Comparison of ENCODE assay signal across 8 cellular contexts in the genomic region with DNA sequence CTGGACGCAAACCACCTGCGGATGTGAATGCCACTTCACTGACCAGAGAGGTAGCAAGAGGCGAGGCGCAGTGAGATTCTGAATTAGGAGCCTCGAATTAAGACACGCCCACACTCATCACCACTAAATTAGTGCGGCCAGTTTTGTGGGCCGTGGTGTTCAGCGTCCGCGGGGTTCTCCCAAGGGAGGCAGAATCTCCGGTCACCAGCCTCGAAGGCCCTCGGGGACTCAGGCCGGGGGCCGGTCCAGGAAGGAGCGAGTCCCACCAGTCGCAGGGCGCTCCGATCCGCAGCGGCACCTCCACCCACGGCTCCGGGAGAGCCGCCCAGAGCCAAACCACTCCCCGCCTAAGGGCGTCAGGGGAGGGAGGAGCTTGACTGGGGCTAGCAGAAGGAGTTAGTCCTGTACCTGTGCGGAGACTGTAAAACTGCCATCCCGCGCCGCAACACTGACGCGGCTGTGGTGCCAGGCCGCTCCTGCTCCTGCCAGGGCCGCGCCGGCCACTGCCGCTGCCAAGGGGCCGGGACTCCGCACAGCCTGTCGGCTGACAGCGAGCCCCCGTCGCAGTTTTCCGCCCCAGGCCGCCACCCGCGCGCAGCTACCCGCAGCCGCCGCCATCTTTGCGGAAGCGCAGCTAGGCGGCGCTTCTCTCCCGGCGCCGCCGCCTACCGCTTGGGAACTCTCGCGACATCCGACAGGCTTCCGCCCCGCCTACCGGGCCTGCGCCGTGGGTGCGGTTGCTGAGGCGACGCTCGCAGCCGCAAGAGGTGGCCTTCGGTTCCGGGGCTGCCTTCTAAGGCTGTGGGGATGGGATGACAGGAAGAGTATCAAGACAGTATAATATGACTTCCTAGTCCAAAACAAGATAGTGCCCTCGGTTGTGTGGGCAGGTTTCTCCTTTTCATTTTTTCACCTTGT. TPM values are rescaled to one million over a fixed set of nuclear protein-coding genes. Genes with fewer than 3 reads are reported as not detected.
DNase-seq lines count a peak whose midpoint lies in the region; ATAC-seq and TF ChIP-seq lines count a peak whose summit lies in the region.

A gene with protein sequence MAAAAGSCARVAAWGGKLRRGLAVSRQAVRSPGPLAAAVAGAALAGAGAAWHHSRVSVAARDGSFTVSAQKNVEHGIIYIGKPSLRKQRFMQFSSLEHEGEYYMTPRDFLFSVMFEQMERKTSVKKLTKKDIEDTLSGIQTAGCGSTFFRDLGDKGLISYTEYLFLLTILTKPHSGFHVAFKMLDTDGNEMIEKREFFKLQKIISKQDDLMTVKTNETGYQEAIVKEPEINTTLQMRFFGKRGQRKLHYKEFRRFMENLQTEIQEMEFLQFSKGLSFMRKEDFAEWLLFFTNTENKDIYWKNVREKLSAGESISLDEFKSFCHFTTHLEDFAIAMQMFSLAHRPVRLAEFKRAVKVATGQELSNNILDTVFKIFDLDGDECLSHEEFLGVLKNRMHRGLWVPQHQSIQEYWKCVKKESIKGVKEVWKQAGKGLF (minus strand): TSS at position 640 of the 918 bp plus-strand sequence. CDS start 22 bp downstream, at position 618.

- peak within 1 kb of the TSS; percentile 84 for H3K4me3 ChIP-seq in AG04450 (ENCODE audit: low read depth, low read length)
- H3K4me3 ChIP-seq in spleen: peak within 1 kb of the TSS; percentile 59 to 82 (median 72)

- peaks cover 2% of the 10 kb centered on the region; the same call in 1 of the 2 replicates for H3K9me3 ChIP-seq in AG04450 (ENCODE audit: control insufficient read depth, insufficient read depth, low read length)
- H3K9me3 ChIP-seq in spleen: no peaks in the 10 kb centered on the region

- TF ChIP-seq POLR2A in spleen (IDR thresholded peaks at IDR 0.05): peak; percentile 46 to 92 (median 92)

- POLR2A ChIA-PET in AG04450 (lab: Yijun Ruan, JAX): interaction anchor here (0.5 to 1.3 kb wide), 14 partner anchors 8 to 1466 kb away, joined by 3 to 11 read pairs (median 3); no protein-coding TSS in a partner anchor

- ATAC-seq in GM18907 (IDR thresholded peaks at IDR 0.05; ENCODE audit: unreplicated experiment): peak; percentile 98
- ATAC-seq in HG03159 (IDR thresholded peaks at IDR 0.05; ENCODE audit: unreplicated experiment): peak; percentile 98

- CTCF ChIA-PET in AG04450 (lab: Charles Lee): interaction anchor here (0.6 to 1.4 kb wide), 3 partner anchors 28 to 126 kb away, joined by 3 to 4 read pairs (median 3); no protein-coding TSS in a partner anchor

- TF ChIP-seq CTCF in AG04450 (IDR thresholded peaks at IDR 0.05; ENCODE audit: low read depth, low read length) (no peak), spleen (IDR thresholded peaks at IDR 0.05 in 8 of 11, conservative IDR thresholded peaks at IDR 0.05 in 3 of 11) (peak in 6 of 11 experiments; percentile 30 to 64 (median 51))

- peaks cover 0 to 23% (median 0%) of the 10 kb centered on the region in 6 donors for H3K36me3 ChIP-seq in spleen

- 0 to 1% (median 0%) methylated on average over 56 to 77 of the region's 77 CpGs for WGBS in spleen, 5 donors

- peaks cover 3 to 55% (median 41%) of the 10 kb centered on the region in 6 donors for H3K4me1 ChIP-seq in spleen

- intact Hi-C loops in spleen (cut with DNase I; ENCODE audit: low total_unique reads): no loop called here

- H3K27ac ChIP-seq in AG04450 (ENCODE audit: low read depth, low read length) (peak within 1 kb of the TSS; percentile 81), spleen (peak within 1 kb of the TSS; percentile 85 to 100 (median 98))

- H3K27me3 ChIP-seq in AG04450 (ENCODE audit: control insufficient read depth, insufficient read depth, low read length) (no peaks in the 10 kb centered on the region), spleen (replicated peaks in 1 of 7) (peaks cover 0 to 17% (median 0%) of the 10 kb centered on the region in 7 donors)

- DNase-seq in AG04450 (ENCODE audit: low read depth, low spot score) (peak; percentile 81), NCI-H345 (lab: John Stamatoyannopoulos, UW) (peak; percentile 90), inferior parietal cortex (ENCODE audit: extremely low spot score) (peak; percentile 92), spleen (peak; percentile 99)
- peak; percentile 88 to 93 (median 90) for DNase-seq in activated CD4-positive, CD25-positive, alpha-beta regulatory T cell (lab: John Stamatoyannopoulos, UW)
- DNase-seq in central memory CD4-positive, alpha-beta T cell: peak; percentile 96

RNA-seq across cellular contexts. Expression of the gene that starts here (rescaled TPM):
- 33.3 and 42.1 TPM in 2 replicates for polyA plus RNA-seq in AG04450 (2011; rRNA removed)
- 10.3 and 18.4 TPM in 2 replicates for polyA minus RNA-seq in AG04450 (2011; rRNA and poly(A)+ RNA removed)
- total RNA-seq in spleen: 10 to 100 TPM; 28.9 to 84.5 (median 39.3) TPM
- polyA plus RNA-seq in spleen: 10 to 100 TPM; 38.3 to 41.7 (median 39.9) TPM

Comparison
In these comparisons a context has a peak if more than half of its experiments do, and no peak if none do; other contexts are left out.
1. Peak in every context shown above with its lines: DNase-seq, ATAC-seq, H3K4me3 ChIP-seq and H3K27ac ChIP-seq.